8 cellular contexts compared by ENCODE assay signal in genomic region chr3:51386159-51386851, GRCh38. TPM values are rescaled to one million over a fixed set of nuclear protein-coding genes. Genes with fewer than 3 reads are reported as not detected.
DNase-seq lines count a peak whose midpoint lies in the region; TF ChIP-seq lines count a peak whose summit lies in the region.

No MANE protein-coding gene starts in this region.

- TF ChIP-seq CTCF in GM12872 (IDR thresholded peaks at IDR 0.05; ENCODE audit: insufficient read depth, low read depth, low read length) (0 out of 3 replicates have a peak, but pooled peaks have one; percentile 13), RWPE1 (conservative IDR thresholded peaks at IDR 0.05; ENCODE audit: low read depth) (no peak), progenitor cell of endocrine pancreas (IDR thresholded peaks at IDR 0.05; ENCODE audit: unreplicated experiment) (no peak)

- no peak for DNase-seq in RWPE1 (ENCODE audit: low spot score)
- DNase-seq in erythroblast (lab: John Stamatoyannopoulos, UW): peak; percentile 29 to 42
- DNase-seq in progenitor cell of endocrine pancreas (ENCODE audit: low spot score, unreplicated experiment): no peak
- DNase-seq in stimulated activated CD4-positive, alpha-beta T cell treated with anti-CD3 and anti-CD28 coated beads, Interleukin-4, amount 100 ng/mL, for 1 hour: no peak
- no peak for DNase-seq in DMS53 (lab: John Stamatoyannopoulos, UW)
- DNase-seq in NCI-H226: no peak
- no peak for DNase-seq in stimulated activated CD4-positive, alpha-beta T cell treated with anti-CD3 and anti-CD28 coated beads, Interleukin-4, amount 100 ng/mL, for 4 hours

- H3K27ac Mint-ChIP-seq in progenitor cell of endocrine pancreas: peak overlapping the region; percentile 97

- peak overlapping the region; percentile 55 for H3K27ac ChIP-seq in RWPE1

- H3K9me3 Mint-ChIP-seq in progenitor cell of endocrine pancreas (ENCODE audit: low read depth): no peaks in the 10 kb centered on the region

- no peak for TF ChIP-seq POLR2A in erythroblast (IDR thresholded peaks at IDR 0.05; ENCODE audit: low read length)

- H3K4me3 Mint-ChIP-seq in progenitor cell of endocrine pancreas (ENCODE audit: low read depth): peak overlapping the region; percentile 99

- peaks cover 38% of the 10 kb centered on the region for H3K4me1 Mint-ChIP-seq in progenitor cell of endocrine pancreas (ENCODE audit: low read depth)

- H3K27me3 Mint-ChIP-seq in progenitor cell of endocrine pancreas: no peaks in the 10 kb centered on the region

- CTCF ChIA-PET in RWPE1 (lab: Yijun Ruan, JAX): no interaction called here

- H3K36me3 Mint-ChIP-seq in progenitor cell of endocrine pancreas (ENCODE audit: insufficient read depth): peaks cover 15% of the 10 kb centered on the region

- POLR2A ChIA-PET in RWPE1 (lab: Yijun Ruan, JAX; ENCODE audit: low non-redundant PET): interaction anchor here (0.5 kb wide), 1 partner anchor 1045 kb away, joined by 3 read pairs; no protein-coding TSS in a partner anchor

RNA-seq across cellular contexts. Expression of gene MANF, which starts 1.2 kb away (rescaled TPM):
- total RNA-seq in progenitor cell of endocrine pancreas: 130 and 131 TPM in 2 replicates

RNA-seq across cellular contexts. Expression of gene RBM15B, which starts 4.8 kb away (rescaled TPM):
- 69.7 and 75.8 TPM in 2 replicates for total RNA-seq in progenitor cell of endocrine pancreas

Comparison
In these comparisons a context has a peak if more than half of its experiments do, and no peak if none do; other contexts are left out.
1. DNase-seq: peak in erythroblast (2 of 2); none in RWPE1 (single experiment), progenitor cell of endocrine pancreas (single experiment), stimulated activated CD4-positive, alpha-beta T cell treated with anti-CD3 and anti-CD28 coated beads, Interleukin-4, amount 100 ng/mL, for 1 hour (single experiment), DMS53 (single experiment), NCI-H226 (single experiment) and stimulated activated CD4-positive, alpha-beta T cell treated with anti-CD3 and anti-CD28 coated beads, Interleukin-4, amount 100 ng/mL, for 4 hours (0 of 2).